Comparison of ENCODE assay signal across 23 cellular contexts in the genomic region with DNA sequence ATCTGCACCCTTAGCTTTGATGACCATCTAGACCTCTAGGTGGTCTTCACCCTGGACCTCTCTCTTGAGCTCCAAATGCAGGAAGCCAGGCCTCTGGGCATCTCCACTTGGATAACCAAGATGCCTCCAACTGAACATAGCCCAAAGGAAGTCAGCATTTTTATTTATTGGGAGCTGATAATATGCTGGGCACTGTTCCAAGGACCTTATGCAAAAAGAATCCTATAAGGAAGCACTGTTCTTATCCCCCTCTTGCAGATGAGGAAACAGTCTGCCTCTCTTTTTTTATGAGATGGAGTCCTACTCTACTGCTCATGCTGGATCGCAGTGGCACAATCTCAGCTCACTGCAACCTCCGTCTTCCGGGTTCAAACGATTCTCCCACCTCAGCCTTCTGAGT.
"Had no signal": no experiment of that assay in that cellular context is flagged by ENCODE, and none has a peak within 500 bp of the region (broad histone marks: within the 10 kb centered on the region; RNA-seq: fewer than 3 reads in every experiment).

No MANE protein-coding gene starts in this region.

- H3K4me1 ChIP-seq: gastroesophageal sphincter, parathyroid adenoma had no signal

- ATAC-seq: activated CD4-positive, alpha-beta T cell treated with anti-CD3 and anti-CD28 coated beads for 36 hours; activated T-helper 17 cell treated with anti-CD3 and anti-CD28 coated beads, Interleukin-2, amount 50 U/mL, for 72 hours; gastroesophageal sphincter; right cardiac atrium; T-cell had no signal

- FAIRE-seq: bronchial epithelial cell, islet of Langerhans, urothelium cell line had no signal

- DNase-seq: activated B cell treated with CpG ODN at 0.5 μM for 24 hours; activated CD4-positive, alpha-beta T cell treated with anti-CD3 and anti-CD28 coated beads for 36 hours; activated CD4-positive, alpha-beta T cell treated with anti-CD3 and anti-CD28 coated beads, Interleukin-2, amount 50 U/mL, for 4 hours; activated CD8-positive, alpha-beta memory T cell treated with anti-CD3 and anti-CD28 coated beads, Interleukin-2, amount 50 U/mL, for 4 hours; activated naive CD8-positive, alpha-beta T cell treated with anti-CD3 and anti-CD28 coated beads for 36 hours; activated T-cell treated with anti-CD3 and anti-CD28 coated beads, Interleukin-2, amount 50 U/mL, for 24 hours; amygdala; head of caudate nucleus; hypothalamus; nucleus accumbens; right cardiac atrium; stimulated activated CD4-positive, alpha-beta T cell treated with anti-CD3 and anti-CD28 coated beads, Interleukin-12 subunit alpha, Interleukin-12 subunit beta, amount 100 ng/mL, for 4 hours; stimulated activated CD4-positive, alpha-beta T cell treated with anti-CD3 and anti-CD28 coated beads, Interleukin-4, amount 100 ng/mL, for 4 hours; substantia nigra; T-cell; thyroid gland had no signal

- H3K4me3 ChIP-seq: coronary artery, gastroesophageal sphincter, thyroid gland had no signal

- H3K9me3 ChIP-seq: gastroesophageal sphincter, thyroid gland had no signal

- H3K36me3 ChIP-seq: gastroesophageal sphincter, thyroid gland had no signal
